8 cellular contexts compared by ENCODE assay signal in genomic region chr20:53001502-53002301, GRCh38. TPM values are rescaled to one million over a fixed set of nuclear protein-coding genes. Genes with fewer than 3 reads are reported as not detected.
DNase-seq lines count a peak whose midpoint lies in the region; ATAC-seq and TF ChIP-seq lines count a peak whose summit lies in the region.

No MANE protein-coding gene starts in this region.

- H3K27me3 ChIP-seq in vagina (no peaks in the 10 kb centered on the region), ovary (no peaks in the 10 kb centered on the region)

- H3K4me1 ChIP-seq in vagina: no peaks in the 10 kb centered on the region
- peaks cover 7% of the 10 kb centered on the region for H3K4me1 ChIP-seq in ovary (ENCODE audit: insufficient read depth)

- H3K9me3 ChIP-seq in vagina: no peaks in the 10 kb centered on the region
- H3K9me3 ChIP-seq in ovary: no peaks in the 10 kb centered on the region

- no peak for TF ChIP-seq POLR2A in vagina (IDR thresholded peaks at IDR 0.05)
- no peak for TF ChIP-seq POLR2A in ovary (IDR thresholded peaks at IDR 0.05)

- peak overlapping the region; percentile 95 for H3K27ac Mint-ChIP-seq in activated naive CD8-positive, alpha-beta T cell
- peak overlapping the region; percentile 64 for H3K27ac Mint-ChIP-seq in type B pancreatic cell

- peak overlapping the region; percentile 83 for H3K4me3 Mint-ChIP-seq in activated naive CD8-positive, alpha-beta T cell
- H3K4me3 Mint-ChIP-seq in type B pancreatic cell: peak overlapping the region; percentile 68

- no peaks in the 10 kb centered on the region for H3K9me3 Mint-ChIP-seq in activated naive CD8-positive, alpha-beta T cell (ENCODE audit: low read depth)
- H3K9me3 Mint-ChIP-seq in type B pancreatic cell: no peaks in the 10 kb centered on the region

- H3K36me3 Mint-ChIP-seq in activated naive CD8-positive, alpha-beta T cell: peaks cover 2% of the 10 kb centered on the region
- H3K36me3 Mint-ChIP-seq in type B pancreatic cell: peaks cover 3% of the 10 kb centered on the region

- H3K4me3 ChIP-seq in vagina: no peak overlapping the region
- H3K4me3 ChIP-seq in ovary: no peak overlapping the region

- no peaks in the 10 kb centered on the region for H3K27me3 Mint-ChIP-seq in activated naive CD8-positive, alpha-beta T cell
- no peaks in the 10 kb centered on the region for H3K27me3 Mint-ChIP-seq in type B pancreatic cell

- H3K36me3 ChIP-seq in vagina: no peaks in the 10 kb centered on the region
- no peaks in the 10 kb centered on the region for H3K36me3 ChIP-seq in ovary

- no peak for TF ChIP-seq CTCF in type B pancreatic cell (conservative IDR thresholded peaks at IDR 0.05)
- TF ChIP-seq CTCF in vagina (IDR thresholded peaks at IDR 0.05): no peak
- TF ChIP-seq CTCF in ovary (IDR thresholded peaks at IDR 0.05): no peak

- peak; percentile 30 for DNase-seq in stimulated activated CD4-positive, alpha-beta T cell treated with anti-CD3 and anti-CD28 coated beads, Interleukin-1b, Interleukin-23, amount 100 ng/mL, for 48 hours
- no peak for DNase-seq in stimulated activated CD4-positive, alpha-beta T cell treated with anti-CD3 and anti-CD28 coated beads, Interleukin-2, amount 100 ng/mL, for 48 hours
- DNase-seq in type B pancreatic cell (ENCODE audit: extremely low spot score, unreplicated experiment): no peak
- DNase-seq in vagina (ENCODE audit: extremely low spot score in 2 of 2): no peak
- DNase-seq in NCI-H345 treated with DMSO at 0.1 percent for 48 hours (lab: John Stamatoyannopoulos, UW; ENCODE audit: unreplicated experiment): no peak
- DNase-seq in ovary: no peak

- TF ChIP-seq EP300 in ovary (IDR thresholded peaks at IDR 0.05): no peak

- peak; percentile 56 for ATAC-seq in HG03103 (IDR thresholded peaks at IDR 0.05; ENCODE audit: low read depth, unreplicated experiment)

- peaks cover 50% of the 10 kb centered on the region for H3K4me1 Mint-ChIP-seq in activated naive CD8-positive, alpha-beta T cell (ENCODE audit: low read depth)
- peaks cover 52% of the 10 kb centered on the region for H3K4me1 Mint-ChIP-seq in type B pancreatic cell (ENCODE audit: unreplicated experiment)

- intact Hi-C loops in vagina (cut with DNase I): no loop called here
- intact Hi-C loops in ovary (cut with DNase I): no loop called here

- H3K27ac ChIP-seq in vagina (no peak overlapping the region), ovary (no peak overlapping the region)

- 47 to 49% (median 47%) methylated on average over 9 of the region's 9 CpGs for WGBS in ovary, 3 donors

RNA-seq across cellular contexts. Expression of gene TSHZ2, which starts 29.5 kb away (rescaled TPM):
- total RNA-seq in type B pancreatic cell (ENCODE audit: low replicate concordance) (17.6 and 45.5 TPM in 2 replicates), vagina (30.4 TPM), ovary (100 to 1,000 TPM in 1 of 7 donors, 10 to 100 TPM in 6; 18.2 to 113 (median 55.0) TPM)
- polyA plus RNA-seq in ovary: 10 to 100 TPM; 23.8 to 40.2 TPM
